In the genomic region with DNA sequence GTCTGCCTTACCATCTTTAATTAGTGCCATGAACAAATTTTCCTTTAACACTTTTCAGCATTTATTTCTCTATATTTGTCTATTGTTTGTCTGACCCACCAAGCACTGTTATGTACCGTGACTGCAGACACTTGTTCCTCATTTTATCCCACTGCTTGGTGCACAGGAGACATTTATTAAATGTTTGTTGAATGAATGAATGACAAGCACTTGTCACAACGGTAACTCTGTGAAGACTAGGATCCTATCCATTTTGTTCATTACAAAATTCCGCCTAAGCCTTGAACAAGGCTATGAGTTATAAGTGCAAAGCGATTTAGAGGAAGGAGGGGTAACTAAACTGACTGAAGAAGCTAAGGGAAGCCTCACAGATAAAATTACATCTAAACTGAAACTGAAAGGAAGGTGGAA, we compare ENCODE assay signal across 1 cellular context.
TF ChIP-seq lines count a peak whose summit lies in the region.

No MANE protein-coding gene starts in this region.

TF ChIP-seq in K562, 482 proteins besides CTCF, POLR2A, EP300 and RAD21 (continued from another document and continues in another):
- TF ChIP-seq CHD7 (IDR thresholded peaks at IDR 0.05; ENCODE audit: low read depth, low read length) = no peak
- TF ChIP-seq, protein P1, sequence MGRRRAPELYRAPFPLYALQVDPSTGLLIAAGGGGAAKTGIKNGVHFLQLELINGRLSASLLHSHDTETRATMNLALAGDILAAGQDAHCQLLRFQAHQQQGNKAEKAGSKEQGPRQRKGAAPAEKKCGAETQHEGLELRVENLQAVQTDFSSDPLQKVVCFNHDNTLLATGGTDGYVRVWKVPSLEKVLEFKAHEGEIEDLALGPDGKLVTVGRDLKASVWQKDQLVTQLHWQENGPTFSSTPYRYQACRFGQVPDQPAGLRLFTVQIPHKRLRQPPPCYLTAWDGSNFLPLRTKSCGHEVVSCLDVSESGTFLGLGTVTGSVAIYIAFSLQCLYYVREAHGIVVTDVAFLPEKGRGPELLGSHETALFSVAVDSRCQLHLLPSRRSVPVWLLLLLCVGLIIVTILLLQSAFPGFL (CRISPR knock-in tag; IDR thresholded peaks at IDR 0.05) = 0 out of 2 replicates have a peak, but pooled peaks have one; percentile 13
- TF ChIP-seq RB1 (IDR thresholded peaks at IDR 0.05; ENCODE audit: low read depth) = no peak
- TF ChIP-seq, protein P2, sequence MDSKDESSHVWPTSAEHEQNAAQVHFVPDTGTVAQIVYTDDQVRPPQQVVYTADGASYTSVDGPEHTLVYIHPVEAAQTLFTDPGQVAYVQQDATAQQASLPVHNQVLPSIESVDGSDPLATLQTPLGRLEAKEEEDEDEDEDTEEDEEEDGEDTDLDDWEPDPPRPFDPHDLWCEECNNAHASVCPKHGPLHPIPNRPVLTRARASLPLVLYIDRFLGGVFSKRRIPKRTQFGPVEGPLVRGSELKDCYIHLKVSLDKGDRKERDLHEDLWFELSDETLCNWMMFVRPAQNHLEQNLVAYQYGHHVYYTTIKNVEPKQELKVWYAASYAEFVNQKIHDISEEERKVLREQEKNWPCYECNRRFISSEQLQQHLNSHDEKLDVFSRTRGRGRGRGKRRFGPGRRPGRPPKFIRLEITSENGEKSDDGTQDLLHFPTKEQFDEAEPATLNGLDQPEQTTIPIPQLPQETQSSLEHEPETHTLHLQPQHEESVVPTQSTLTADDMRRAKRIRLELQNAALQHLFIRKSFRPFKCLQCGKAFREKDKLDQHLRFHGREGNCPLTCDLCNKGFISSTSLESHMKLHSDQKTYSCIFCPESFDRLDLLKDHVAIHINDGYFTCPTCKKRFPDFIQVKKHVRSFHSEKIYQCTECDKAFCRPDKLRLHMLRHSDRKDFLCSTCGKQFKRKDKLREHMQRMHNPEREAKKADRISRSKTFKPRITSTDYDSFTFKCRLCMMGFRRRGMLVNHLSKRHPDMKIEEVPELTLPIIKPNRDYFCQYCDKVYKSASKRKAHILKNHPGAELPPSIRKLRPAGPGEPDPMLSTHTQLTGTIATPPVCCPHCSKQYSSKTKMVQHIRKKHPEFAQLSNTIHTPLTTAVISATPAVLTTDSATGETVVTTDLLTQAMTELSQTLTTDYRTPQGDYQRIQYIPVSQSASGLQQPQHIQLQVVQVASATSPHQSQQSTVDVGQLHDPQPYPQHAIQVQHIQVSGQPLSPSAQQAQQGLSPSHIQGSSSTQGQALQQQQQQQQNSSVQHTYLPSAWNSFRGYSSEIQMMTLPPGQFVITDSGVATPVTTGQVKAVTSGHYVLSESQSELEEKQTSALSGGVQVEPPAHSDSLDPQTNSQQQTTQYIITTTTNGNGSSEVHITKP (IDR thresholded peaks at IDR 0.05; ENCODE audit: partially characterized antibody) = peak; percentile 10
- TF ChIP-seq, protein P3, sequence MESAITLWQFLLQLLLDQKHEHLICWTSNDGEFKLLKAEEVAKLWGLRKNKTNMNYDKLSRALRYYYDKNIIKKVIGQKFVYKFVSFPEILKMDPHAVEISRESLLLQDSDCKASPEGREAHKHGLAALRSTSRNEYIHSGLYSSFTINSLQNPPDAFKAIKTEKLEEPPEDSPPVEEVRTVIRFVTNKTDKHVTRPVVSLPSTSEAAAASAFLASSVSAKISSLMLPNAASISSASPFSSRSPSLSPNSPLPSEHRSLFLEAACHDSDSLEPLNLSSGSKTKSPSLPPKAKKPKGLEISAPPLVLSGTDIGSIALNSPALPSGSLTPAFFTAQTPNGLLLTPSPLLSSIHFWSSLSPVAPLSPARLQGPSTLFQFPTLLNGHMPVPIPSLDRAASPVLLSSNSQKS (CRISPR knock-in tag; IDR thresholded peaks at IDR 0.05) = 0 out of 2 replicates have a peak, but pooled peaks have one; percentile 25
- TF ChIP-seq SRSF9 (IDR thresholded peaks at IDR 0.05; ENCODE audit: borderline replicate concordance, low read depth, low read length) = no peak
- no peak for TF ChIP-seq MLX (CRISPR knock-in tag; conservative IDR thresholded peaks at IDR 0.05)
- no peak for TF ChIP-seq MEF2A (IDR thresholded peaks at IDR 0.05; ENCODE audit: control insufficient read depth, low read depth, low read length)
- TF ChIP-seq E2F8 (IDR thresholded peaks at IDR 0.05; ENCODE audit: low read depth, partially characterized antibody) = peak; percentile 30
- no peak for TF ChIP-seq GATAD2A (IDR thresholded peaks at IDR 0.05)
- no peak for TF ChIP-seq KDM2B (CRISPR knock-in tag; IDR thresholded peaks at IDR 0.05)
- TF ChIP-seq ZNF609 (CRISPR knock-in tag; IDR thresholded peaks at IDR 0.05; ENCODE audit: borderline replicate concordance) = no peak
- no peak for TF ChIP-seq ZNF12 (CRISPR knock-in tag; IDR thresholded peaks at IDR 0.05)
- TF ChIP-seq SIRT6 (IDR thresholded peaks at IDR 0.05; ENCODE audit: low read depth, low read length) = no peak
